In genomic region chr6:137240168-137240567, GRCh38 we compare ENCODE assay signal across 10 cellular contexts. TPM values are rescaled to one million over a fixed set of nuclear protein-coding genes. Genes with fewer than 3 reads are reported as not detected.
A peak's percentile ranks its signal among the peaks of the same experiment; 100 is the strongest.
DNase-seq lines count a peak whose midpoint lies in the region; ATAC-seq lines count a peak whose summit lies in the region.
"Had no signal": no experiment of that assay in that cellular context is flagged by ENCODE, and none has a peak within 500 bp of the region (broad histone marks: within the 10 kb centered on the region; RNA-seq: fewer than 3 reads in every experiment).

No MANE protein-coding gene starts in this region.

- ATAC-seq in sciatic nerve (peak; percentile 86), HG02970 (IDR thresholded peaks at IDR 0.05; ENCODE audit: low FRiP score, unreplicated experiment) (no peak), HG02610 (IDR thresholded peaks at IDR 0.05; ENCODE audit: unreplicated experiment) (no peak)

- intact Hi-C loops in sciatic nerve (cut with DNase I) = no loop called here

- DNase-seq in GM04503 (ENCODE audit: low read depth) (peak; percentile 47), SKM-1 treated with dmso at 0.1 percent for 144 hours (lab: John Stamatoyannopoulos, UW; ENCODE audit: unreplicated experiment) (peak; percentile 90), fibroblast of the conjunctiva (ENCODE audit: low read depth) (peak; percentile 92), sciatic nerve (ENCODE audit: low spot score) (no peak), NCI-H526 treated with DMSO at 0.1 percent for 48 hours (lab: John Stamatoyannopoulos, UW) (no peak), NCI-H2171 treated with DMSO at 0.1 percent for 48 hours (lab: John Stamatoyannopoulos, UW) (no peak)
- DNase-seq: kidney, NCI-H82 had no signal

RNA-seq across cellular contexts. Expression of gene IFNGR1, which starts 21.0 kb away (rescaled TPM):
- total RNA-seq in sciatic nerve = 95.2 TPM

Comparison
In these comparisons a context has a peak if more than half of its experiments do, and no peak if none do; other contexts are left out.
1. DNase-seq: peak in GM04503 (single experiment), SKM-1 treated with dmso at 0.1 percent for 144 hours (single experiment) and fibroblast of the conjunctiva (single experiment); none in sciatic nerve (single experiment), NCI-H526 treated with DMSO at 0.1 percent for 48 hours (single experiment) and NCI-H2171 treated with DMSO at 0.1 percent for 48 hours (single experiment).